Comparison of ENCODE assay signal across 1 cellular context in genomic region chr1:197995408-197996258, GRCh38.
TF ChIP-seq lines count a peak whose summit lies in the region.

No MANE protein-coding gene starts in this region.

TF ChIP-seq in K562, 482 proteins besides CTCF, POLR2A, EP300 and RAD21 (continued from another document and continues in another):
- TF ChIP-seq ZNF512 (tag; IDR thresholded peaks at IDR 0.05) (no peak), NFIC (IDR thresholded peaks at IDR 0.05) (no peak), ZFPM2 (CRISPR knock-in tag; IDR thresholded peaks at IDR 0.05) (no peak), ZBED1 (IDR thresholded peaks at IDR 0.05) (0 out of 2 replicates have a peak, but pooled peaks have one; percentile 52), TCF15 (CRISPR knock-in tag; IDR thresholded peaks at IDR 0.05) (no peak), SIRT6 (IDR thresholded peaks at IDR 0.05; ENCODE audit: low read depth, low read length) (no peak), CHD1 (IDR thresholded peaks at IDR 0.05; ENCODE audit: low read length) (no peak), FOXA1 (IDR thresholded peaks at IDR 0.05; ENCODE audit: borderline replicate concordance) (no peak), KAT8 (IDR thresholded peaks at IDR 0.05; ENCODE audit: low read depth) (no peak), E2F4 (CRISPR knock-in tag; IDR thresholded peaks at IDR 0.05; ENCODE audit: low read depth) (no peak), RBM39 (optimal IDR thresholded peaks at IDR 0.05; ENCODE audit: low read depth, low read length) (no peak), PYGO2 (tag; IDR thresholded peaks at IDR 0.05) (no peak), SETDB1 (IDR thresholded peaks at IDR 0.05; ENCODE audit: low read length) (no peak), NELFE (IDR thresholded peaks at IDR 0.05; ENCODE audit: insufficient read depth, insufficient read length) (no peak), PHF20 (IDR thresholded peaks at IDR 0.05; ENCODE audit: partially characterized antibody) (no peak), HNRNPH1 (optimal IDR thresholded peaks at IDR 0.05; ENCODE audit: low read depth, low read length) (no peak), ZBTB2 (IDR thresholded peaks at IDR 0.05) (no peak), MYC (IDR thresholded peaks at IDR 0.05; ENCODE audit: low read depth, low read length) (peak; percentile 94), MYC (CRISPR knock-in tag; IDR thresholded peaks at IDR 0.05; ENCODE audit: borderline replicate concordance, low read depth) (peak; percentile 85; the same call in 1 of the 2 replicates), COPS2 (conservative IDR thresholded peaks at IDR 0.05) (no peak), RFX1 (IDR thresholded peaks at IDR 0.05) (no peak), SMARCB1 (IDR thresholded peaks at IDR 0.05; ENCODE audit: insufficient read length, low read depth) (no peak), RCOR1 (IDR thresholded peaks at IDR 0.05; ENCODE audit: borderline replicate concordance in 1 of 2, low read depth in 2 of 2, low read length in 2 of 2) (no peak), TEAD4 (IDR thresholded peaks at IDR 0.05; ENCODE audit: low read length) (peak; percentile 41), TEAD4 (CRISPR knock-in tag; IDR thresholded peaks at IDR 0.05; ENCODE audit: borderline replicate concordance) (no peak), DMBX1 (CRISPR knock-in tag; IDR thresholded peaks at IDR 0.05; ENCODE audit: borderline replicate concordance) (no peak), HNRNPL (IDR thresholded peaks at IDR 0.05; ENCODE audit: low read depth, low read length) (no peak), HDAC1 (IDR thresholded peaks at IDR 0.05) (no peak), NCOA1 (IDR thresholded peaks at IDR 0.05; ENCODE audit: low read depth) (no peak), CREB1 (IDR thresholded peaks at IDR 0.05) (no peak), CREB1 (CRISPR knock-in tag; IDR thresholded peaks at IDR 0.05) (no peak), NEUROD1 (IDR thresholded peaks at IDR 0.05; ENCODE audit: borderline replicate concordance, low read depth, low read length, partially characterized antibody) (no peak), KLF6 (CRISPR knock-in tag; IDR thresholded peaks at IDR 0.05; ENCODE audit: borderline replicate concordance) (no peak), ZHX1 (conservative IDR thresholded peaks at IDR 0.05; ENCODE audit: low read length) (no peak), ASH1L (IDR thresholded peaks at IDR 0.05; ENCODE audit: borderline replicate concordance, low read depth, partially characterized antibody) (no peak), TBP (optimal IDR thresholded peaks at IDR 0.05; ENCODE audit: low read depth, low read length) (peak; percentile 89), TAL1 (IDR thresholded peaks at IDR 0.05) (no peak), ZC3H11A (IDR thresholded peaks at IDR 0.05; ENCODE audit: low read depth, low read length) (no peak), ARNT (IDR thresholded peaks at IDR 0.05) (no peak), MEF2A (IDR thresholded peaks at IDR 0.05; ENCODE audit: control insufficient read depth, low read depth, low read length) (no peak)
- TF ChIP-seq, protein P1, sequence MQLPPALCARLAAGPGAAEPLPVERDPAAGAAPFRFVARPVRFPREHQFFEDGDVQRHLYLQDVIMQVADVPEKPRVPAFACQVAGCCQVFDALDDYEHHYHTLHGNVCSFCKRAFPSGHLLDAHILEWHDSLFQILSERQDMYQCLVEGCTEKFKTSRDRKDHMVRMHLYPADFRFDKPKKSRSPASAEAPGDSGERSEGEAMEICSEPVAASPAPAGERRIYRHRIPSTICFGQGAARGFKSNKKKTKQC (CRISPR knock-in tag; IDR thresholded peaks at IDR 0.05) = no peak
- TF ChIP-seq, protein P2, sequence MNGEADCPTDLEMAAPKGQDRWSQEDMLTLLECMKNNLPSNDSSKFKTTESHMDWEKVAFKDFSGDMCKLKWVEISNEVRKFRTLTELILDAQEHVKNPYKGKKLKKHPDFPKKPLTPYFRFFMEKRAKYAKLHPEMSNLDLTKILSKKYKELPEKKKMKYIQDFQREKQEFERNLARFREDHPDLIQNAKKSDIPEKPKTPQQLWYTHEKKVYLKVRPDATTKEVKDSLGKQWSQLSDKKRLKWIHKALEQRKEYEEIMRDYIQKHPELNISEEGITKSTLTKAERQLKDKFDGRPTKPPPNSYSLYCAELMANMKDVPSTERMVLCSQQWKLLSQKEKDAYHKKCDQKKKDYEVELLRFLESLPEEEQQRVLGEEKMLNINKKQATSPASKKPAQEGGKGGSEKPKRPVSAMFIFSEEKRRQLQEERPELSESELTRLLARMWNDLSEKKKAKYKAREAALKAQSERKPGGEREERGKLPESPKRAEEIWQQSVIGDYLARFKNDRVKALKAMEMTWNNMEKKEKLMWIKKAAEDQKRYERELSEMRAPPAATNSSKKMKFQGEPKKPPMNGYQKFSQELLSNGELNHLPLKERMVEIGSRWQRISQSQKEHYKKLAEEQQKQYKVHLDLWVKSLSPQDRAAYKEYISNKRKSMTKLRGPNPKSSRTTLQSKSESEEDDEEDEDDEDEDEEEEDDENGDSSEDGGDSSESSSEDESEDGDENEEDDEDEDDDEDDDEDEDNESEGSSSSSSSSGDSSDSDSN (IDR thresholded peaks at IDR 0.05; ENCODE audit: borderline replicate concordance in 1 of 2, low read depth in 2 of 2, low read length in 2 of 2) = no peak
- TF ChIP-seq, protein P3, sequence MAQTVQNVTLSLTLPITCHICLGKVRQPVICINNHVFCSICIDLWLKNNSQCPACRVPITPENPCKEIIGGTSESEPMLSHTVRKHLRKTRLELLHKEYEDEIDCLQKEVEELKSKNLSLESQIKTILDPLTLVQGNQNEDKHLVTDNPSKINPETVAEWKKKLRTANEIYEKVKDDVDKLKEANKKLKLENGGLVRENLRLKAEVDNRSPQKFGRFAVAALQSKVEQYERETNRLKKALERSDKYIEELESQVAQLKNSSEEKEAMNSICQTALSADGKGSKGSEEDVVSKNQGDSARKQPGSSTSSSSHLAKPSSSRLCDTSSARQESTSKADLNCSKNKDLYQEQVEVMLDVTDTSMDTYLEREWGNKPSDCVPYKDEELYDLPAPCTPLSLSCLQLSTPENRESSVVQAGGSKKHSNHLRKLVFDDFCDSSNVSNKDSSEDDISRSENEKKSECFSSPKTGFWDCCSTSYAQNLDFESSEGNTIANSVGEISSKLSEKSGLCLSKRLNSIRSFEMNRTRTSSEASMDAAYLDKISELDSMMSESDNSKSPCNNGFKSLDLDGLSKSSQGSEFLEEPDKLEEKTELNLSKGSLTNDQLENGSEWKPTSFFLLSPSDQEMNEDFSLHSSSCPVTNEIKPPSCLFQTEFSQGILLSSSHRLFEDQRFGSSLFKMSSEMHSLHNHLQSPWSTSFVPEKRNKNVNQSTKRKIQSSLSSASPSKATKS (CRISPR knock-in tag; IDR thresholded peaks at IDR 0.05) = no peak
- TF ChIP-seq, protein P4, sequence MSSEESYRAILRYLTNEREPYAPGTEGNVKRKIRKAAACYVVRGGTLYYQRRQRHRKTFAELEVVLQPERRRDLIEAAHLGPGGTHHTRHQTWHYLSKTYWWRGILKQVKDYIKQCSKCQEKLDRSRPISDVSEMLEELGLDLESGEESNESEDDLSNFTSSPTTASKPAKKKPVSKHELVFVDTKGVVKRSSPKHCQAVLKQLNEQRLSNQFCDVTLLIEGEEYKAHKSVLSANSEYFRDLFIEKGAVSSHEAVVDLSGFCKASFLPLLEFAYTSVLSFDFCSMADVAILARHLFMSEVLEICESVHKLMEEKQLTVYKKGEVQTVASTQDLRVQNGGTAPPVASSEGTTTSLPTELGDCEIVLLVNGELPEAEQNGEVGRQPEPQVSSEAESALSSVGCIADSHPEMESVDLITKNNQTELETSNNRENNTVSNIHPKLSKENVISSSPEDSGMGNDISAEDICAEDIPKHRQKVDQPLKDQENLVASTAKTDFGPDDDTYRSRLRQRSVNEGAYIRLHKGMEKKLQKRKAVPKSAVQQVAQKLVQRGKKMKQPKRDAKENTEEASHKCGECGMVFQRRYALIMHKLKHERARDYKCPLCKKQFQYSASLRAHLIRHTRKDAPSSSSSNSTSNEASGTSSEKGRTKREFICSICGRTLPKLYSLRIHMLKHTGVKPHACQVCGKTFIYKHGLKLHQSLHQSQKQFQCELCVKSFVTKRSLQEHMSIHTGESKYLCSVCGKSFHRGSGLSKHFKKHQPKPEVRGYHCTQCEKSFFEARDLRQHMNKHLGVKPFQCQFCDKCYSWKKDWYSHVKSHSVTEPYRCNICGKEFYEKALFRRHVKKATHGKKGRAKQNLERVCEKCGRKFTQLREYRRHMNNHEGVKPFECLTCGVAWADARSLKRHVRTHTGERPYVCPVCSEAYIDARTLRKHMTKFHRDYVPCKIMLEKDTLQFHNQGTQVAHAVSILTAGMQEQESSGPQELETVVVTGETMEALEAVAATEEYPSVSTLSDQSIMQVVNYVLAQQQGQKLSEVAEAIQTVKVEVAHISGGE (CRISPR knock-in tag; IDR thresholded peaks at IDR 0.05) = no peak
- TF ChIP-seq, protein P5, sequence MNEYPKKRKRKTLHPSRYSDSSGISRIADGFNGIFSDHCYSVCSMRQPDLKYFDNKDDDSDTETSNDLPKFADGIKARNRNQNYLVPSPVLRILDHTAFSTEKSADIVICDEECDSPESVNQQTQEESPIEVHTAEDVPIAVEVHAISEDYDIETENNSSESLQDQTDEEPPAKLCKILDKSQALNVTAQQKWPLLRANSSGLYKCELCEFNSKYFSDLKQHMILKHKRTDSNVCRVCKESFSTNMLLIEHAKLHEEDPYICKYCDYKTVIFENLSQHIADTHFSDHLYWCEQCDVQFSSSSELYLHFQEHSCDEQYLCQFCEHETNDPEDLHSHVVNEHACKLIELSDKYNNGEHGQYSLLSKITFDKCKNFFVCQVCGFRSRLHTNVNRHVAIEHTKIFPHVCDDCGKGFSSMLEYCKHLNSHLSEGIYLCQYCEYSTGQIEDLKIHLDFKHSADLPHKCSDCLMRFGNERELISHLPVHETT (CRISPR knock-in tag; conservative IDR thresholded peaks at IDR 0.05 in 1 of 2, IDR thresholded peaks at IDR 0.05 in 1 of 2) = no peak
- TF ChIP-seq, protein P6, sequence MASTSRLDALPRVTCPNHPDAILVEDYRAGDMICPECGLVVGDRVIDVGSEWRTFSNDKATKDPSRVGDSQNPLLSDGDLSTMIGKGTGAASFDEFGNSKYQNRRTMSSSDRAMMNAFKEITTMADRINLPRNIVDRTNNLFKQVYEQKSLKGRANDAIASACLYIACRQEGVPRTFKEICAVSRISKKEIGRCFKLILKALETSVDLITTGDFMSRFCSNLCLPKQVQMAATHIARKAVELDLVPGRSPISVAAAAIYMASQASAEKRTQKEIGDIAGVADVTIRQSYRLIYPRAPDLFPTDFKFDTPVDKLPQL (IDR thresholded peaks at IDR 0.05; ENCODE audit: extremely low read depth, insufficient read length) = peak; percentile 68
